In the genomic region with DNA sequence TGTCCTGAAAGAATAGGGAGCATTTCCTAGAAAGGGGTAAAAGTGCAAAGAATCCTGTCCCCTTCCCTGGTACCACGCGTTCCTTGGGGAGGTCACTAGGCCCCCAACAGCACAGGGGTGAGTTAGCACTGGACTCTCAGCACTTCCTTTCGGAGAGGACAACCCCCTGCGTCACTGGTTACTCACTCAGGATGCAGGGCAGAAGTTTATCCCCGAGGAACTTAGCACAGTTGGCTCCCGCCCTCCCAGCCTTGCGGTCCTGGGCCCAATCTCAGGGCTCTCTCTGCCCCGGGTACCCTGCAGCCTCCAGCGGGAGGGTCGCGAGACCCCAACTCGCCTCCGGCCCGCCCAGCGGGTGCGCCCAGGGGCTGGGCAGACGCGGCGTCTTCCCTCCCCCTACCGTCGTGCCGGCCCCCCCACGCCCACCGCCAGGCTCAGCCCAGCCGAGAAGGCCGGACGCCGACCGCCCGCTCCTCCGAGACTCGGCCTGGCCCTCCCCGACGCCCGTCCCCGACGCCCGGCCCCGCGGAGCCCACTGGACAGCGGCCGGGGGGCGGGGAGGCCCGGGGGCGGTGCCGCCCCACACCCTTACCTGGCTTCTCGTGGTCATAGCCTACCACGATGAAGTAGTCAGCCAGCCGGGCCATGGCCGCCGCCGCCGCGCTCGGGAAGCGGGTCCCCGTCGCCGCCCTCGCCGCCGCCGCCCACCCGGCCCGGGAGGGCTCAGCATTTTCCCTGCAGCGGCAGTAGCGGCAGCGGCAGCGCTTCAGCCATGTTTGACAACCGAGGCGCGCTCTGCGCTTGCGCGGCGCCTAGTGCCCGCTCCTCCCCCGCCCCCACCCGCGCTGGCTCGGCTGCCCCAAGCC, we compare ENCODE assay signal across 8 cellular contexts. TPM values are rescaled to one million over a fixed set of nuclear protein-coding genes. Genes with fewer than 3 reads are reported as not detected.
A peak's percentile ranks its signal among the peaks of the same experiment; 100 is the strongest.
DNase-seq lines count a peak whose midpoint lies in the region; ATAC-seq and TF ChIP-seq lines count a peak whose summit lies in the region.

A gene (minus strand): TSS at position 797 of the 866 bp plus-strand sequence. CDS start 150 bp downstream, at position 647.

- H3K36me3 ChIP-seq in Peyer's patch = no peaks in the 10 kb centered on the region

- H3K27me3 ChIP-seq in Peyer's patch = no peaks in the 10 kb centered on the region

- POLR2A ChIA-PET in naive thymus-derived CD8-positive, alpha-beta T cell (lab: Charles Lee) = no interaction called here

- H3K9me3 Mint-ChIP-seq in naive thymus-derived CD8-positive, alpha-beta T cell = no peaks in the 10 kb centered on the region

- peak; percentile 54 for ATAC-seq in GM18511 (IDR thresholded peaks at IDR 0.05; ENCODE audit: unreplicated experiment)
- ATAC-seq in naive thymus-derived CD8-positive, alpha-beta T cell = peak; percentile 66 to 75
- ATAC-seq in stimulated activated naive CD8-positive, alpha-beta T cell treated with anti-CD3 and anti-CD28 coated beads, Interleukin-15, Interleukin-2, amounts not matched to agents 100 U/mL and 50 U/mL, for 24 hours = peak; percentile 40

- peak; percentile 80 to 92 for TF ChIP-seq POLR2A in Peyer's patch (IDR thresholded peaks at IDR 0.05)

- DNase-seq in 8988T (peak; percentile 73), HT-29 (ENCODE audit: low spot score) (peak; percentile 85), Peyer's patch (peak; percentile 72 to 90 (median 89)), fibroblast of pulmonary artery (ENCODE audit: low read depth) (peak; percentile 93)
- DNase-seq in activated effector memory CD4-positive, alpha-beta T cell treated with anti-CD3 and anti-CD28 coated beads, Interleukin-2, amount 50 U/mL, for 16 hours = peak; percentile 92
- peak; percentile 66 to 87 (median 80) for DNase-seq in naive thymus-derived CD8-positive, alpha-beta T cell
- peak; percentile 84 for DNase-seq in stimulated activated naive CD8-positive, alpha-beta T cell treated with anti-CD3 and anti-CD28 coated beads, Interleukin-15, Interleukin-2, amounts not matched to agents 100 U/mL and 50 U/mL, for 24 hours

- H3K36me3 Mint-ChIP-seq in naive thymus-derived CD8-positive, alpha-beta T cell = no peaks in the 10 kb centered on the region

- peaks cover 0 to 20% (median 13%) of the 10 kb centered on the region in 5 donors for H3K27me3 Mint-ChIP-seq in naive thymus-derived CD8-positive, alpha-beta T cell

- peak within 1 kb of the TSS in 6 of 10 donors; percentile 29 to 82 (median 68) for H3K27ac Mint-ChIP-seq in naive thymus-derived CD8-positive, alpha-beta T cell

- H3K4me1 ChIP-seq in Peyer's patch = peaks cover 0 to 28% (median 6%) of the 10 kb centered on the region in 4 donors

- H3K27ac ChIP-seq in Peyer's patch = peak within 1 kb of the TSS; percentile 87 to 99 (median 94)

- H3K4me3 ChIP-seq in Peyer's patch (peak within 1 kb of the TSS; percentile 84 to 99 (median 99)), fibroblast of pulmonary artery (replicated peaks; ENCODE audit: low read depth, low read length) (peak within 1 kb of the TSS; percentile 76)

- TF ChIP-seq CTCF in Peyer's patch (IDR thresholded peaks at IDR 0.05) = no peak
- TF ChIP-seq CTCF in fibroblast of pulmonary artery (IDR thresholded peaks at IDR 0.05; ENCODE audit: low read length, missing control alignments) = no peak

- H3K9me3 ChIP-seq in Peyer's patch = no peaks in the 10 kb centered on the region

- H3K4me3 Mint-ChIP-seq in naive thymus-derived CD8-positive, alpha-beta T cell = peak within 1 kb of the TSS; percentile 75 to 92 (median 83)

- H3K4me1 Mint-ChIP-seq in naive thymus-derived CD8-positive, alpha-beta T cell = peaks cover 25 to 47% (median 34%) of the 10 kb centered on the region in 4 donors

RNA-seq across cellular contexts. Expression of the gene that starts here (rescaled TPM):
- total RNA-seq in HT-29 (2014; rRNA removed; shearing (Covaris generic)) = 24.4 and 27.1 TPM in 2 replicates
- total RNA-seq in Peyer's patch = 10 to 100 TPM; 52.7 to 70.1 (median 56.7) TPM
- total RNA-seq in naive thymus-derived CD8-positive, alpha-beta T cell = 10 to 100 TPM; 14.2 to 14.6 TPM
- 1 to 10 TPM; 2.0 to 4.9 (median 4.1) TPM for polyA plus RNA-seq in naive thymus-derived CD8-positive, alpha-beta T cell

Comparison
In these comparisons a context has a peak if more than half of its experiments do, and no peak if none do; other contexts are left out.
1. Peak in every context shown above with its lines: DNase-seq, ATAC-seq, H3K4me3 ChIP-seq and H3K27ac ChIP-seq.